Comparison of ENCODE assay signal across 20 cellular contexts in genomic region chr4:123673971-123674370, GRCh38.
DNase-seq lines count a peak whose midpoint lies in the region; ATAC-seq and TF ChIP-seq lines count a peak whose summit lies in the region.
"Had no signal": no experiment of that assay in that cellular context is flagged by ENCODE, and none has a peak within 500 bp of the region (broad histone marks: within the 10 kb centered on the region; RNA-seq: fewer than 3 reads in every experiment).

No MANE protein-coding gene starts in this region.

- no TSS peak for BruUV-seq in Calu3 (replicated peaks; lab: Mats Ljungman, UMichigan)

- no peak overlapping the region for H3K4ac ChIP-seq in mesenchymal stem cell (ENCODE audit: low read depth in 1 of 2, low read length in 2 of 2)

- 85% methylated on average over 2 of the region's 2 CpGs for WGBS in mesenchymal stem cell
- 65 to 77% (median 77%) methylated on average over 2 of the region's 2 CpGs for WGBS in psoas muscle, 3 donors
- WGBS in right lobe of liver (ENCODE audit: insufficient coverage, low coverage, low lambda C conversion rate, missing lambda C conversion rate): 62% methylated on average over 2 of the region's 2 CpGs

- intact Hi-C loops in Calu3 (cut with micrococcal nuclease; ENCODE audit: unreplicated experiment) (loop anchor here (5.0 kb wide), 1 partner anchor 443 kb away; no protein-coding TSS in a partner anchor), psoas muscle (cut with DNase I) (loop anchor here in 1 of 2 donors (10.0 kb wide), 1 partner anchor 261 kb away; no protein-coding TSS in a partner anchor), right lobe of liver (cut with DNase I) (no loop called here)

- no peaks in the 10 kb centered on the region for H3K27me3 Mint-ChIP-seq in Calu3 (ENCODE audit: unreplicated experiment)

- TF ChIP-seq POLR2A in right lobe of liver (IDR thresholded peaks at IDR 0.05): no peak

- no peak overlapping the region for H2AFZ ChIP-seq in mesenchymal stem cell (ENCODE audit: low read depth, low read length)

- peak overlapping the region; percentile 76 for H2BK5ac ChIP-seq in mesenchymal stem cell (ENCODE audit: low read depth, low read length, poor library complexity, severe bottlenecking)

- no peak overlapping the region for H2BK120ac ChIP-seq in mesenchymal stem cell (ENCODE audit: low read depth, low read length)

- peaks cover 19% of the 10 kb centered on the region for H3K4me1 Mint-ChIP-seq in Calu3 (ENCODE audit: low read depth, unreplicated experiment)

- H3K27me3 ChIP-seq in mesenchymal stem cell (ENCODE audit: control insufficient read depth in 1 of 2, insufficient read depth in 1 of 2, low read length in 2 of 2) (no peaks in the 10 kb centered on the region), right atrium auricular region (no peaks in the 10 kb centered on the region), psoas muscle (ENCODE audit: insufficient read depth in 3 of 3, low read length in 2 of 3) (no peaks in the 10 kb centered on the region), right lobe of liver (no peaks in the 10 kb centered on the region)
- H3K27me3 ChIP-seq: gastroesophageal sphincter, thyroid gland had no signal

- no peak overlapping the region for H3K4me3 ChIP-seq in astrocyte of the spinal cord (ENCODE audit: low read depth, low read length)
- no peak overlapping the region for H3K4me3 ChIP-seq in mesenchymal stem cell (ENCODE audit: insufficient read depth in 1 of 2, low read depth in 1 of 2, low read length in 2 of 2)
- H3K4me3 ChIP-seq in right atrium auricular region: no peak overlapping the region
- H3K4me3 ChIP-seq in psoas muscle: no peak overlapping the region
- H3K4me3 ChIP-seq in right lobe of liver: no peak overlapping the region
- H3K4me3 ChIP-seq: gastroesophageal sphincter, SK-N-MC, thyroid gland had no signal

- H2BK15ac ChIP-seq in mesenchymal stem cell (ENCODE audit: low read depth, poor library complexity, severe bottlenecking): no peak overlapping the region

- H2AK5ac ChIP-seq in mesenchymal stem cell (ENCODE audit: low read length, severe bottlenecking): peak overlapping the region; percentile 59

- no peak overlapping the region for H4K91ac ChIP-seq in mesenchymal stem cell (ENCODE audit: low read length)

- no peak overlapping the region for H3K23ac ChIP-seq in mesenchymal stem cell (ENCODE audit: low read length in 2 of 2)

- CTCF ChIA-PET in Calu3 (lab: Charles Lee): no interaction called here

- DNase-seq in Calu3 (no peak), HS-5 (ENCODE audit: low read depth) (peak; percentile 41), astrocyte of the spinal cord (ENCODE audit: low read depth, low spot score) (peak; percentile 25), mesenchymal stem cell (no peak), right atrium auricular region (ENCODE audit: low spot score) (no peak), psoas muscle (no peak), cerebellar nuclear complex (lab: John Stamatoyannopoulos, UW) (no peak), right lobe of liver (no peak)
- DNase-seq: CD4-positive, alpha-beta memory T cell; dermis blood vessel endothelial cell; DND-41; NCI-H82; OCI-M1; right cardiac atrium; thyroid gland had no signal

- no peak overlapping the region for H3K4me3 Mint-ChIP-seq in Calu3 (ENCODE audit: low read depth, unreplicated experiment)
- H3K4me3 Mint-ChIP-seq: activated naive CD8-positive, alpha-beta T cell; CD4-positive, alpha-beta memory T cell; T-helper 2 cell treated with Interferon-gamma antibody and Interleukin-4, amounts not matched to agents 5 μg/mL and 100 μg/mL, for 36 hours; WTC11 had no signal

- no peaks in the 10 kb centered on the region for H3K36me3 Mint-ChIP-seq in Calu3 (ENCODE audit: insufficient read depth, unreplicated experiment)
- H3K36me3 Mint-ChIP-seq: activated naive CD8-positive, alpha-beta T cell; CD4-positive, alpha-beta memory T cell; WTC11 had no signal

- peak overlapping the region in 1 of 2 experiments; percentile 78 for H2BK12ac ChIP-seq in mesenchymal stem cell (ENCODE audit: low read length in 2 of 2)

- no peak overlapping the region for H3K9ac ChIP-seq in mesenchymal stem cell (ENCODE audit: low read length)

- H3K18ac ChIP-seq in mesenchymal stem cell (ENCODE audit: low read depth in 1 of 2, low read length in 2 of 2): no peak overlapping the region

- no peaks in the 10 kb centered on the region for H3K9me3 ChIP-seq in mesenchymal stem cell (ENCODE audit: control insufficient read depth, low read length)
- no peaks in the 10 kb centered on the region for H3K9me3 ChIP-seq in right atrium auricular region
- no peaks in the 10 kb centered on the region for H3K9me3 ChIP-seq in psoas muscle
- H3K9me3 ChIP-seq in right lobe of liver: no peaks in the 10 kb centered on the region
- H3K9me3 ChIP-seq: gastroesophageal sphincter, thyroid gland had no signal

- H3K4me1 ChIP-seq in mesenchymal stem cell (ENCODE audit: control insufficient read depth, insufficient read depth, low read depth, low read length) (peaks cover 3% of the 10 kb centered on the region), right atrium auricular region (no peaks in the 10 kb centered on the region), psoas muscle (peaks cover 19% of the 10 kb centered on the region), right lobe of liver (no peaks in the 10 kb centered on the region)
- H3K4me1 ChIP-seq: thyroid gland had no signal

- peak overlapping the region; percentile 45 for H3K27ac Mint-ChIP-seq in Calu3 (ENCODE audit: unreplicated experiment)
- H3K27ac Mint-ChIP-seq: T-helper 2 cell treated with Interferon-gamma antibody and Interleukin-4, amounts not matched to agents 5 μg/mL and 100 μg/mL, for 36 hours; WTC11 had no signal

- no peak for TF ChIP-seq CTCF in Calu3 (IDR thresholded peaks at IDR 0.05; ENCODE audit: unreplicated experiment)
- no peak for TF ChIP-seq CTCF in astrocyte of the spinal cord (IDR thresholded peaks at IDR 0.05; ENCODE audit: low read depth, low read length)
- no peak for TF ChIP-seq CTCF in right atrium auricular region (IDR thresholded peaks at IDR 0.05)
- TF ChIP-seq CTCF in psoas muscle (IDR thresholded peaks at IDR 0.05): no peak
- no peak for TF ChIP-seq CTCF in right lobe of liver (IDR thresholded peaks at IDR 0.05)

- no peaks in the 10 kb centered on the region for H3K79me1 ChIP-seq in mesenchymal stem cell (replicated peaks; ENCODE audit: low read length, poor library complexity, severe bottlenecking)

- in situ Hi-C loops in astrocyte of the spinal cord (cut with HindIII; ENCODE audit: low sequenced_read_pairs): no loop called here

- ATAC-seq in psoas muscle (no peak), right lobe of liver (no peak)
- ATAC-seq: gastroesophageal sphincter, right cardiac atrium, WTC11 had no signal

- H3K27ac ChIP-seq in mesenchymal stem cell (ENCODE audit: low read length, poor library complexity, severe bottlenecking): peak overlapping the region; percentile 88
- H3K27ac ChIP-seq in right atrium auricular region: peak overlapping the region in 1 of 2 donors; percentile 4
- H3K27ac ChIP-seq in psoas muscle: no peak overlapping the region
- no peak overlapping the region for H3K27ac ChIP-seq in right lobe of liver
- H3K27ac ChIP-seq: SK-N-MC, thyroid gland had no signal

- H3K36me3 ChIP-seq in mesenchymal stem cell (ENCODE audit: control insufficient read depth in 1 of 2, insufficient read depth in 2 of 2, low read depth in 1 of 2, low read length in 2 of 2): no peaks in the 10 kb centered on the region
- no peaks in the 10 kb centered on the region for H3K36me3 ChIP-seq in right atrium auricular region
- no peaks in the 10 kb centered on the region for H3K36me3 ChIP-seq in psoas muscle (ENCODE audit: insufficient read depth in 1 of 2, low read depth in 1 of 2)
- no peaks in the 10 kb centered on the region for H3K36me3 ChIP-seq in right lobe of liver
- H3K36me3 ChIP-seq: gastroesophageal sphincter, thyroid gland had no signal

- no peaks in the 10 kb centered on the region for H3K9me3 Mint-ChIP-seq in Calu3 (ENCODE audit: low read depth, unreplicated experiment)
- H3K9me3 Mint-ChIP-seq: T-helper 2 cell treated with Interferon-gamma antibody and Interleukin-4, amounts not matched to agents 5 μg/mL and 100 μg/mL, for 36 hours; WTC11 had no signal

- no peak overlapping the region for H3K4me2 ChIP-seq in mesenchymal stem cell (ENCODE audit: low read length, poor library complexity, severe bottlenecking)

- no peak overlapping the region for H3K14ac ChIP-seq in mesenchymal stem cell (ENCODE audit: low read length in 2 of 2)

- H4K8ac ChIP-seq in mesenchymal stem cell (ENCODE audit: low read length): no peak overlapping the region

Comparison
In these comparisons a context has a peak if more than half of its experiments do, and no peak if none do; other contexts are left out.
1. DNase-seq: peak in HS-5 (single experiment) and astrocyte of the spinal cord (single experiment); none in Calu3 (single experiment), mesenchymal stem cell (single experiment), right atrium auricular region (single experiment), psoas muscle (0 of 2), cerebellar nuclear complex (0 of 2) and right lobe of liver (0 of 3).